In the genomic region with DNA sequence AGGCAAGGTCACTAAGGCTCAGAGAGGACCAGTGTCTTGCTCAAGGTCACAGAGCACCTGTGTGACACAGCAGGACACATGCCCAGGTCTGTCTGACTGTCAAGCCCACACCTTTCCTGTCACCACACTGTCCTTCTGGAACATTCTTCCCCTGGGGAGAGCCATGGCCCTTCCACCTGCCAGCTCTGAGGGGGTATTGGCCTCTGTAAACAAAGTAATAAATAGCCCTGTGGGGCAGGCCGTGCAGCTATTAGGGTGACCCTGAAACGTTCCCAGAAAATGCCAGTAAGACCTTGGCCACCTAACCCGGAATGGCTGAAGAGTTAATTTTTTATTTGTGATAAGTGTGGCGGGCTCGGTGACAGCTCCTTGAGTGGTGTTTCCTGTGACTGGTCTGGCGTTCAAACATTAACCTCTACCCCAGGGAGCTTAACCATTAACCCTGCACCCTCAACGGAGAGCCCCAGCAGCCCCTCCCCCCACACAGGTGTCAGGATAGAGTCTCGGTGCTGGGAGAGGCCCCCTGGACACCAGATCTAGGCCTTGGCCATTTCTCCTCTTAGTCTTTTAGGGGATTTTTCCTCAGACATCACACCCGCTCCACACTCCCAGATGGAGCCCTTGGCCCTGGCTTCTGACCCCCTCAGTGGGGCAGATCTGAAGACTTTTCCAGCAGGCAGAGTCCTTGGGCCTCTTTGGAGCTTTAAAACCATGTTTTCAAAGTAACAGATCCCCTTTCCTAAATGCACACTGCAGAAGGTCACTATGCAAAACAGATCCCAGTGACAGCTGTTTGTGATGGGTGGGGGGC, we compare ENCODE assay signal across 13 cellular contexts. TPM values are rescaled to one million over a fixed set of nuclear protein-coding genes. Genes with fewer than 3 reads are reported as not detected.
A peak's percentile ranks its signal among the peaks of the same experiment; 100 is the strongest.
DNase-seq lines count a peak whose midpoint lies in the region; ATAC-seq and TF ChIP-seq lines count a peak whose summit lies in the region.
"Had no signal": no experiment of that assay in that cellular context is flagged by ENCODE, and none has a peak within 500 bp of the region (broad histone marks: within the 10 kb centered on the region; RNA-seq: fewer than 3 reads in every experiment).

No MANE protein-coding gene starts in this region.

- no peak overlapping the region for H3K4me3 Mint-ChIP-seq in GM23338

- H3K36me3 ChIP-seq in GM23338 (ENCODE audit: insufficient read depth) (no peaks in the 10 kb centered on the region), mucosa of stomach (ENCODE audit: control insufficient read depth, insufficient read depth, low read length) (no peaks in the 10 kb centered on the region)
- H3K36me3 ChIP-seq: ascending aorta, spleen, vagina, WERI-Rb-1 had no signal

- ATAC-seq in GM18511 (IDR thresholded peaks at IDR 0.05; ENCODE audit: unreplicated experiment) = peak; percentile 93
- ATAC-seq in GM23338 = no peak

- DNase-seq in GM23338 (ENCODE audit: low spot score) = no peak
- DNase-seq in LoVo (ENCODE audit: low spot score) = peak; percentile 38
- no peak for DNase-seq in activated CD4-positive, alpha-beta T cell treated with anti-CD3 and anti-CD28 coated beads, Interleukin-2, amount 50 U/mL, for 1 hour
- no peak for DNase-seq in NCI-H146 (lab: John Stamatoyannopoulos, UW)
- DNase-seq in central memory CD4-positive, alpha-beta T cell = no peak
- no peak for DNase-seq in nucleus accumbens (lab: John Stamatoyannopoulos, UW)
- DNase-seq: NCI-H2171 treated with DMSO at 0.1 percent for 48 hours, spleen, WERI-Rb-1 had no signal

- H3K27ac ChIP-seq in GM23338 (ENCODE audit: low read depth) = no peak overlapping the region
- H3K27ac ChIP-seq: spleen, vagina, WERI-Rb-1 had no signal

- H2AFZ ChIP-seq in GM23338 = 0 out of 2 replicates have a peak overlapping the region, but pooled peaks have one; percentile 18

- H3K36me3 Mint-ChIP-seq in GM23338 (ENCODE audit: low read depth) = no peaks in the 10 kb centered on the region

- peaks cover 19% of the 10 kb centered on the region for H3K27me3 Mint-ChIP-seq in GM23338 (ENCODE audit: insufficient read depth, low read depth, poor library complexity)

- no peak overlapping the region for H3K4me2 ChIP-seq in GM23338

- H3K79me2 ChIP-seq in GM23338 (replicated peaks; ENCODE audit: insufficient read depth) = no peaks in the 10 kb centered on the region

- no peak overlapping the region for H3K4me3 ChIP-seq in GM23338
- no peak overlapping the region for H3K4me3 ChIP-seq in mucosa of stomach (ENCODE audit: low read length)
- H3K4me3 ChIP-seq: ascending aorta, spleen, vagina had no signal

- no peak for TF ChIP-seq CTCF in GM23338 (conservative IDR thresholded peaks at IDR 0.05; ENCODE audit: low read depth in 2 of 2)

- no peaks in the 10 kb centered on the region for H4K20me1 ChIP-seq in GM23338 (replicated peaks; ENCODE audit: insufficient read depth)

- no peak overlapping the region for H3K27ac Mint-ChIP-seq in GM23338

- no peaks in the 10 kb centered on the region for H3K9me3 Mint-ChIP-seq in GM23338

- H3K9ac ChIP-seq in mucosa of stomach (ENCODE audit: low read length) = peak overlapping the region; percentile 40

- H3K27me3 ChIP-seq in GM23338 (ENCODE audit: insufficient read depth) (no peaks in the 10 kb centered on the region), mucosa of stomach (ENCODE audit: control insufficient read depth, insufficient read depth, low read length) (no peaks in the 10 kb centered on the region)
- H3K27me3 ChIP-seq: ascending aorta, vagina had no signal

- H3F3A ChIP-seq in GM23338 (replicated peaks; ENCODE audit: low read depth) = no peaks in the 10 kb centered on the region

- H3K4me1 ChIP-seq in GM23338 (ENCODE audit: insufficient read depth) = no peaks in the 10 kb centered on the region
- peaks cover 54% of the 10 kb centered on the region for H3K4me1 ChIP-seq in mucosa of stomach (ENCODE audit: control insufficient read depth, insufficient read depth, low read length)
- H3K4me1 ChIP-seq: vagina had no signal

- H3K9me2 ChIP-seq in GM23338 (ENCODE audit: insufficient read depth) = no peaks in the 10 kb centered on the region

- no peaks in the 10 kb centered on the region for H3K9me3 ChIP-seq in mucosa of stomach (ENCODE audit: control insufficient read depth, low read length)
- H3K9me3 ChIP-seq: ascending aorta, spleen, vagina had no signal

- H3K4me1 Mint-ChIP-seq in GM23338 = peaks cover 24% of the 10 kb centered on the region

TF ChIP-seq in GM23338, 12 proteins besides CTCF, POLR2A, EP300 and RAD21:
- TF ChIP-seq POLR2AphosphoS5 (IDR thresholded peaks at IDR 0.05; ENCODE audit: low read depth) = no peak
- no peak for TF ChIP-seq CREB1 (CRISPR knock-in tag; IDR thresholded peaks at IDR 0.05; ENCODE audit: low read depth)
- no peak for TF ChIP-seq JUNB (IDR thresholded peaks at IDR 0.05; ENCODE audit: unreplicated experiment)
- no peak for TF ChIP-seq EZH2phosphoT487 (IDR thresholded peaks at IDR 0.05; ENCODE audit: unreplicated experiment)
- TF ChIP-seq, protein P1, sequence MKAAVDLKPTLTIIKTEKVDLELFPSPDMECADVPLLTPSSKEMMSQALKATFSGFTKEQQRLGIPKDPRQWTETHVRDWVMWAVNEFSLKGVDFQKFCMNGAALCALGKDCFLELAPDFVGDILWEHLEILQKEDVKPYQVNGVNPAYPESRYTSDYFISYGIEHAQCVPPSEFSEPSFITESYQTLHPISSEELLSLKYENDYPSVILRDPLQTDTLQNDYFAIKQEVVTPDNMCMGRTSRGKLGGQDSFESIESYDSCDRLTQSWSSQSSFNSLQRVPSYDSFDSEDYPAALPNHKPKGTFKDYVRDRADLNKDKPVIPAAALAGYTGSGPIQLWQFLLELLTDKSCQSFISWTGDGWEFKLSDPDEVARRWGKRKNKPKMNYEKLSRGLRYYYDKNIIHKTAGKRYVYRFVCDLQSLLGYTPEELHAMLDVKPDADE (IDR thresholded peaks at IDR 0.05) = no peak

RNA-seq across cellular contexts. Expression of a gene that starts 36.6 kb away (rescaled TPM):
- not detected in 2 replicates for total RNA-seq in GM23338 (2014; rRNA removed; shearing (Covaris generic))
- not detected in 2 replicates for polyA plus RNA-seq in GM23338 (2016; fragmentation: Nextera tagmentation; extraction: Ambion mirVana)
- total RNA-seq: ascending aorta, vagina had no signal

RNA-seq across cellular contexts. Expression of a gene that starts 56.0 kb away (rescaled TPM):
- 7.2 and 8.8 TPM in 2 replicates for total RNA-seq in GM23338 (2014; rRNA removed; shearing (Covaris generic))
- polyA plus RNA-seq in GM23338 (2016; fragmentation: Nextera tagmentation; extraction: Ambion mirVana) = 8.3 and 8.6 TPM in 2 replicates

RNA-seq across cellular contexts. Expression of a gene that starts 56.6 kb away (rescaled TPM):
- total RNA-seq in GM23338 (2014; rRNA removed; shearing (Covaris generic)) = 0.23 and 0.42 TPM in 2 replicates
- 0.65 and 0.96 TPM in 2 replicates for polyA plus RNA-seq in GM23338 (2016; fragmentation: Nextera tagmentation; extraction: Ambion mirVana)
- total RNA-seq: ascending aorta had no signal
